Comparison of ENCODE assay signal across 8 cellular contexts in the genomic region with DNA sequence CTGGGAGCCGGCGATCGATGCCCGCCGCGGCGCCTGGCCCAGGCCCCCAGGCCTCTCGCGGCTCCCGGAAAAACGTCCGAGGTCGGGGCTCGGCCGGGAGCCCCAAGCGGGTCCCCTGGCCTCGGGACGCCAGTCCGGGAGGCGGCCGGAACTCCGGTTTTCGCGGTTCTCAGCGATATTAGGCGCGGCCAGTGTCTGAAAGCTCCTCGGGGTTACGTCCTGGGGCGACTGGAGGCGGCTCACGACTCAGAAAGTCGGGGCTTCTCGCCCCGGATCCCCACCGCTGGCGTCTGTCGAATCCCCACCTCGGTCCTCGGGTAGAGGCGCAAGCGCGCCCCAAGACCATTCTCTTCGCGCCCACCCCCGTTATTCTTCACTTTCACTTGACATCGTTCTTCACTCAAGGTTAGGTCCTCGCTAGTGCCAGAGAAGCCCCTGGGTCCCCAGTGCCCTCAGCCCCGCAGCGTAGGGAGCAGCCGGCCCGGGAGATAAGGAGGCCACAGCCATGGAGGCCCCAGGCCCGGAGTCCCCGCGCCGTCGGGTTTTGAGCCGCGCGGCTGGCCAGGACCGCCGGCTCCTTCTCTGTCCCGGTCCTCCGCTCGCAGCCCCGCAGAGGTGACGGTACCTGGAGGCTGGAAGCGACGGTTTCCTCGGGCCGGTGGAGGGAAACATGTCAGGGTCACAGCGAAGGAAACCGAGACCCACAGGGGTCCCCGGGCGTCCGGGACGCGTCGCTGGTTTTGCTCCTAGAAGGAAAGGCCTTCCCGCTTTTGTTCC. TPM values are rescaled to one million over a fixed set of nuclear protein-coding genes. Genes with fewer than 3 reads are reported as not detected.
DNase-seq lines count a peak whose midpoint lies in the region; ATAC-seq lines count a peak whose summit lies in the region.

No MANE protein-coding gene starts in this region.

- peak overlapping the region in 1 of 2 experiments; percentile 48 for H3K18ac ChIP-seq in mesenchymal stem cell (ENCODE audit: low read depth in 1 of 2, low read length in 2 of 2)

- H3K27me3 ChIP-seq in ectodermal cell (ENCODE audit: control insufficient read depth, insufficient read depth, low read length, poor library complexity, severe bottlenecking): peaks cover 82% of the 10 kb centered on the region
- H3K27me3 ChIP-seq in mesenchymal stem cell (ENCODE audit: control insufficient read depth in 1 of 2, insufficient read depth in 1 of 2, low read length in 2 of 2): peaks cover 0 to 26% of the 10 kb centered on the region in 2 experiments

- H3K36me3 ChIP-seq in ectodermal cell (ENCODE audit: control insufficient read depth, insufficient read depth, low read length) (no peaks in the 10 kb centered on the region), mesenchymal stem cell (ENCODE audit: control insufficient read depth in 1 of 2, insufficient read depth in 2 of 2, low read depth in 1 of 2, low read length in 2 of 2) (no peaks in the 10 kb centered on the region)

- H3K79me1 ChIP-seq in mesenchymal stem cell (replicated peaks; ENCODE audit: low read length, poor library complexity, severe bottlenecking): no peaks in the 10 kb centered on the region

- 1% methylated on average over 80 of the region's 80 CpGs for WGBS in ectodermal cell, 2 experiments
- 4% methylated on average over 76 of the region's 80 CpGs for WGBS in mesenchymal stem cell

- H3K9ac ChIP-seq in mesenchymal stem cell (ENCODE audit: low read length): peak overlapping the region; percentile 99

- H3K9me3 ChIP-seq in ectodermal cell (ENCODE audit: control insufficient read depth, low read length): no peaks in the 10 kb centered on the region
- H3K9me3 ChIP-seq in mesenchymal stem cell (ENCODE audit: control insufficient read depth, low read length): no peaks in the 10 kb centered on the region

- H2AFZ ChIP-seq in mesenchymal stem cell (ENCODE audit: low read depth, low read length): peak overlapping the region; percentile 63

- no peak overlapping the region for H2BK120ac ChIP-seq in mesenchymal stem cell (ENCODE audit: low read depth, low read length)

- no peak overlapping the region for H3K14ac ChIP-seq in mesenchymal stem cell (ENCODE audit: low read length in 2 of 2)

- H3K4me2 ChIP-seq in mesenchymal stem cell (ENCODE audit: low read length, poor library complexity, severe bottlenecking): peak overlapping the region; percentile 100

- H2BK12ac ChIP-seq in mesenchymal stem cell (ENCODE audit: low read length in 2 of 2): peak overlapping the region in 1 of 2 experiments; percentile 39

- H3K4me1 ChIP-seq in ectodermal cell (ENCODE audit: control insufficient read depth, insufficient read depth, low read length) (no peaks in the 10 kb centered on the region), mesenchymal stem cell (ENCODE audit: control insufficient read depth, insufficient read depth, low read depth, low read length) (peaks cover 15% of the 10 kb centered on the region)

- ATAC-seq in GM18868 (IDR thresholded peaks at IDR 0.05; ENCODE audit: unreplicated experiment): peak; percentile 17
- peak; percentile 39 for ATAC-seq in HG03097 (IDR thresholded peaks at IDR 0.05; ENCODE audit: low FRiP score, unreplicated experiment)

- H2AK5ac ChIP-seq in mesenchymal stem cell (ENCODE audit: low read length, severe bottlenecking): no peak overlapping the region

- H3K23ac ChIP-seq in mesenchymal stem cell (ENCODE audit: low read length in 2 of 2): peak overlapping the region in 1 of 2 experiments; percentile 80

- peak overlapping the region; percentile 95 for H4K8ac ChIP-seq in mesenchymal stem cell (ENCODE audit: low read length)

- H2BK5ac ChIP-seq in mesenchymal stem cell (ENCODE audit: low read depth, low read length, poor library complexity, severe bottlenecking): no peak overlapping the region

- H3K27ac ChIP-seq in ectodermal cell (ENCODE audit: insufficient read depth, low read depth, low read length, poor library complexity, severe bottlenecking) (no peak overlapping the region), mesenchymal stem cell (ENCODE audit: low read length, poor library complexity, severe bottlenecking) (no peak overlapping the region)

- H2BK15ac ChIP-seq in mesenchymal stem cell (ENCODE audit: low read depth, poor library complexity, severe bottlenecking): no peak overlapping the region

- H3K4me3 ChIP-seq in ectodermal cell (ENCODE audit: insufficient read depth, low read depth, low read length) (peak overlapping the region; percentile 54), mesenchymal stem cell (ENCODE audit: insufficient read depth in 1 of 2, low read depth in 1 of 2, low read length in 2 of 2) (peak overlapping the region; percentile 56 to 89)

- H4K91ac ChIP-seq in mesenchymal stem cell (ENCODE audit: low read length): peak overlapping the region; percentile 27

- peak overlapping the region in 1 of 2 experiments; percentile 8 for H3K4ac ChIP-seq in mesenchymal stem cell (ENCODE audit: low read depth in 1 of 2, low read length in 2 of 2)

- peak; percentile 44 for DNase-seq in activated CD4-positive, alpha-beta T cell treated with anti-CD3 and anti-CD28 coated beads, Interleukin-2, amount 50 U/mL, for 1 hour
- peak; percentile 11 for DNase-seq in mesenchymal stem cell
- peak; percentile 21 for DNase-seq in stimulated activated CD8-positive, alpha-beta memory T cell treated with anti-CD3 and anti-CD28 coated beads, Interleukin-15, amount 100 ng/mL, for 24 hours (ENCODE audit: low read depth)
- no peak for DNase-seq in NCI-H1694 (lab: John Stamatoyannopoulos, UW)
- no peak for DNase-seq in NCI-H1417 treated with DMSO at 0.1 percent for 48 hours (lab: John Stamatoyannopoulos, UW)

RNA-seq across cellular contexts. Expression of gene EBLN1, which starts 35.2 kb away (rescaled TPM):
- polyA plus RNA-seq in ectodermal cell (2013, experiment 1 of 4): not detected
- polyA plus RNA-seq in ectodermal cell (2013, experiment 2 of 4): not detected
- not detected for polyA plus RNA-seq in ectodermal cell (2013, experiment 3 of 4)
- not detected for polyA plus RNA-seq in ectodermal cell (2013, experiment 4 of 4)
- polyA plus RNA-seq in mesenchymal stem cell (2013, experiment 1 of 2): not detected
- polyA plus RNA-seq in mesenchymal stem cell (2013, experiment 2 of 2): not detected

Comparison
In these comparisons a context has a peak if more than half of its experiments do, and no peak if none do; other contexts are left out.
1. DNase-seq: peak in activated CD4-positive, alpha-beta T cell treated with anti-CD3 and anti-CD28 coated beads, Interleukin-2, amount 50 U/mL, for 1 hour (single experiment), mesenchymal stem cell (single experiment) and stimulated activated CD8-positive, alpha-beta memory T cell treated with anti-CD3 and anti-CD28 coated beads, Interleukin-15, amount 100 ng/mL, for 24 hours (single experiment); none in NCI-H1694 (single experiment) and NCI-H1417 treated with DMSO at 0.1 percent for 48 hours (single experiment).